ENCODE assay signal across 8 cellular contexts in the genomic region with DNA sequence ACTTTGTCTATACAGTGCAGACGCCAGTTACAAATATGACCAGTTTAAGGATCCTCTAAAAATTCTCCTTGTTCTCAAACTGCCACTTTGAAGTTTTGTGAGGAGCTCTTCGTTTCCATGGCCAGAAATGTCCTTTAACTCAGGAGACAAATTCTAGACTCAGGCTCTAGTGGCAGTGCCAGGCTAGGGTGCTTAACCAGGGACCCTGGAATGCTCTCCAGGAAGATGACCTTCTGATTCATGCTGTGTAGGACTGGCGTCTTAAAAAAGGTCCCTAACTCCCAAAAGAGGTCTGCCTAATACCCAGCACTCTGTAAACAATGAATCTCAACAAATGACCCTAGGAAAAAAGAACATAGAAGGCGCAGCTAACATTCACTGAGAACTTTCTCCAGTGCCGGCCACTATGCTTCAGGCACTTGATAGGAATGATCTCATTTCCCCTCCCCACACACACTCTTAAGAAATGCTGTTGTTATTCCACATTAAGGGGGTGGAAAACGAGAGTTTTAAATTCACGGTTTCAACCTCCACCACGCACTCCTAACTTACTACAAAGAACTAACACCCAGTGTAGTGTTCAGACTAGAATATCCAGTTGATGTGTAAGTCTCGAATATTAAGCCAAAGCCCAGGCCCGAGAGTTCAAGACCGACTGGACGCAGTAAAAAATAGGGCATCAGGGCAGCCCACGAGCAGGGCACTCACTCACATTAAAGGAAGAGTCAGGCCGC. TPM values are rescaled to one million over a fixed set of nuclear protein-coding genes. Genes with fewer than 3 reads are reported as not detected.
DNase-seq lines count a peak whose midpoint lies in the region; ATAC-seq, FAIRE-seq and TF ChIP-seq lines count a peak whose summit lies in the region.

No MANE protein-coding gene starts in this region.

- peak overlapping the region; percentile 98 for H3K4me3 Mint-ChIP-seq in activated T-helper 2 cell treated with anti-CD3 and anti-CD28 coated beads, Interferon-gamma antibody, Interleukin-2, Interleukin-4, amounts not matched to agents 10 μg/mL and 5 μg/mL and 100 μg/mL, durations not matched to agents 14 hours and 24 hours and 36 hours (ENCODE audit: low read depth)

- H3K27me3 Mint-ChIP-seq in activated T-helper 2 cell treated with anti-CD3 and anti-CD28 coated beads, Interferon-gamma antibody, Interleukin-2, Interleukin-4, amounts not matched to agents 10 μg/mL and 5 μg/mL and 100 μg/mL, durations not matched to agents 14 hours and 24 hours and 36 hours (ENCODE audit: low read depth): no peaks in the 10 kb centered on the region

- peak overlapping the region; percentile 87 for H3K4me3 ChIP-seq in skeletal muscle satellite cell (ENCODE audit: low read length)

- H3K36me3 Mint-ChIP-seq in activated T-helper 2 cell treated with anti-CD3 and anti-CD28 coated beads, Interferon-gamma antibody, Interleukin-2, Interleukin-4, amounts not matched to agents 10 μg/mL and 5 μg/mL and 100 μg/mL, durations not matched to agents 14 hours and 24 hours and 36 hours (ENCODE audit: low read depth): peaks cover 61% of the 10 kb centered on the region

- peak overlapping the region; percentile 94 for H3K9ac ChIP-seq in skeletal muscle satellite cell (ENCODE audit: low read depth, low read length)

- ATAC-seq in HG03097 (IDR thresholded peaks at IDR 0.05; ENCODE audit: low FRiP score, unreplicated experiment) (peak; percentile 18), HG03135 (IDR thresholded peaks at IDR 0.05; ENCODE audit: unreplicated experiment) (no peak)

- peaks cover 38% of the 10 kb centered on the region for H3K36me3 ChIP-seq in skeletal muscle satellite cell (ENCODE audit: insufficient read depth, low read length)

- intact Hi-C loops in activated T-helper 2 cell treated with anti-CD3 and anti-CD28 coated beads, Interferon-gamma antibody, Interleukin-2, Interleukin-4, amounts not matched to agents 10 μg/mL and 5 μg/mL and 100 μg/mL, durations not matched to agents 14 hours and 24 hours and 36 hours (cut with micrococcal nuclease): loop anchor here (1.0 to 2.0 kb wide), 5 partner anchors 12 to 50 kb away; partner anchors contain the start of genes TMEM179B, TMEM223, WDR74 and ZBTB3

- no peak for TF ChIP-seq POLR2A in GM12891 (IDR thresholded peaks at IDR 0.05; ENCODE audit: low read depth, low read length)

- DNase-seq in GM12891 (ENCODE audit: insufficient read length, low spot score) (no peak), hepatic stellate cell (ENCODE audit: low spot score) (peak; percentile 54), NCI-H2107 treated with DMSO at 0.1 percent for 48 hours (lab: John Stamatoyannopoulos, UW; ENCODE audit: unreplicated experiment) (no peak), SK-N-DZ (ENCODE audit: low spot score) (no peak)
- no peak for DNase-seq in activated T-helper 2 cell treated with anti-CD3 and anti-CD28 coated beads, Interferon-gamma antibody, Interleukin-2, Interleukin-4, amounts not matched to agents 10 μg/mL and 5 μg/mL and 100 μg/mL, durations not matched to agents 14 hours and 24 hours and 36 hours (ENCODE audit: low spot score)

- H3K27me3 ChIP-seq in skeletal muscle satellite cell (ENCODE audit: control insufficient read depth, insufficient read depth, low read length): no peaks in the 10 kb centered on the region

- H3K4me2 ChIP-seq in skeletal muscle satellite cell (ENCODE audit: low read length): peak overlapping the region; percentile 94

- no peaks in the 10 kb centered on the region for H3K9me3 Mint-ChIP-seq in activated T-helper 2 cell treated with anti-CD3 and anti-CD28 coated beads, Interferon-gamma antibody, Interleukin-2, Interleukin-4, amounts not matched to agents 10 μg/mL and 5 μg/mL and 100 μg/mL, durations not matched to agents 14 hours and 24 hours and 36 hours

- peaks cover 23% of the 10 kb centered on the region for H3K4me1 ChIP-seq in skeletal muscle satellite cell (ENCODE audit: control insufficient read depth, insufficient read depth, low read length)

- peaks cover 31% of the 10 kb centered on the region for H3K4me1 Mint-ChIP-seq in activated T-helper 2 cell treated with anti-CD3 and anti-CD28 coated beads, Interferon-gamma antibody, Interleukin-2, Interleukin-4, amounts not matched to agents 10 μg/mL and 5 μg/mL and 100 μg/mL, durations not matched to agents 14 hours and 24 hours and 36 hours (ENCODE audit: low read depth)

- peak; percentile 67 for FAIRE-seq in GM12891 (lab: Jason Lieb, UNC)

- no peaks in the 10 kb centered on the region for H3K9me3 ChIP-seq in skeletal muscle satellite cell (replicated peaks; ENCODE audit: low read length)

- peak overlapping the region; percentile 94 for H3K27ac Mint-ChIP-seq in activated T-helper 2 cell treated with anti-CD3 and anti-CD28 coated beads, Interferon-gamma antibody, Interleukin-2, Interleukin-4, amounts not matched to agents 10 μg/mL and 5 μg/mL and 100 μg/mL, durations not matched to agents 14 hours and 24 hours and 36 hours

TF ChIP-seq in GM12891, 5 proteins besides CTCF, POLR2A, EP300 and RAD21:
- TF ChIP-seq POLR2AphosphoS5 (IDR thresholded peaks at IDR 0.05; ENCODE audit: low read depth, low read length): no peak
- TF ChIP-seq SPI1 (IDR thresholded peaks at IDR 0.05; ENCODE audit: low read depth, low read length): no peak
- no peak for TF ChIP-seq POU2F2 (IDR thresholded peaks at IDR 0.05; ENCODE audit: low read depth, low read length)
- TF ChIP-seq TAF1 (IDR thresholded peaks at IDR 0.05; ENCODE audit: low read depth, low read length): no peak; the same call in 1 of the 2 replicates
- TF ChIP-seq PAX5 (IDR thresholded peaks at IDR 0.05; ENCODE audit: insufficient read depth, low read length, severe bottlenecking): no peak

RNA-seq across cellular contexts. Expression of gene NXF1, which starts 0.8 kb away (rescaled TPM):
- polyA plus RNA-seq in GM12891 (2012; ENCODE audit: low read depth, missing spikeins): 62.7 TPM
- total RNA-seq in activated T-helper 2 cell treated with anti-CD3 and anti-CD28 coated beads, Interferon-gamma antibody, Interleukin-2, Interleukin-4, amounts not matched to agents 10 μg/mL and 5 μg/mL and 100 μg/mL, durations not matched to agents 14 hours and 24 hours and 36 hours: 134 and 139 TPM in 2 replicates
- total RNA-seq in skeletal muscle satellite cell (2012; rRNA removed): 21.5 and 27.1 TPM in 2 replicates
- polyA plus RNA-seq in SK-N-DZ (2014; cell fraction: cytosol; rRNA removed): 25.1 and 25.8 TPM in 2 replicates
- polyA plus RNA-seq in SK-N-DZ (2014; cell fraction: nucleus; rRNA removed): 58.6 and 124 TPM in 2 replicates

RNA-seq across cellular contexts. Expression of gene TMEM223, which starts 12.7 kb away (rescaled TPM):
- 11.4 TPM for polyA plus RNA-seq in GM12891 (2012; ENCODE audit: low read depth, missing spikeins)
- 13.4 and 14.0 TPM in 2 replicates for total RNA-seq in activated T-helper 2 cell treated with anti-CD3 and anti-CD28 coated beads, Interferon-gamma antibody, Interleukin-2, Interleukin-4, amounts not matched to agents 10 μg/mL and 5 μg/mL and 100 μg/mL, durations not matched to agents 14 hours and 24 hours and 36 hours
- 17.0 and 19.5 TPM in 2 replicates for total RNA-seq in skeletal muscle satellite cell (2012; rRNA removed)
- polyA plus RNA-seq in SK-N-DZ (2014; cell fraction: cytosol; rRNA removed): 36.3 and 44.5 TPM in 2 replicates
- polyA plus RNA-seq in SK-N-DZ (2014; cell fraction: nucleus; rRNA removed): 35.3 and 42.2 TPM in 2 replicates

RNA-seq across cellular contexts. Expression of gene TMEM179B, which starts 17.3 kb away (rescaled TPM):
- polyA plus RNA-seq in GM12891 (2012; ENCODE audit: low read depth, missing spikeins): 25.1 TPM
- total RNA-seq in activated T-helper 2 cell treated with anti-CD3 and anti-CD28 coated beads, Interferon-gamma antibody, Interleukin-2, Interleukin-4, amounts not matched to agents 10 μg/mL and 5 μg/mL and 100 μg/mL, durations not matched to agents 14 hours and 24 hours and 36 hours: 34.6 and 35.9 TPM in 2 replicates
- 48.3 and 49.9 TPM in 2 replicates for total RNA-seq in skeletal muscle satellite cell (2012; rRNA removed)
- 38.2 and 56.2 TPM in 2 replicates for polyA plus RNA-seq in SK-N-DZ (2014; cell fraction: cytosol; rRNA removed)
- 22.3 and 23.4 TPM in 2 replicates for polyA plus RNA-seq in SK-N-DZ (2014; cell fraction: nucleus; rRNA removed)

RNA-seq across cellular contexts. Expression of gene STX5, which starts 27.4 kb away (rescaled TPM):
- polyA plus RNA-seq in GM12891 (2012; ENCODE audit: low read depth, missing spikeins): 30.5 TPM
- 37.4 and 41.9 TPM in 2 replicates for total RNA-seq in activated T-helper 2 cell treated with anti-CD3 and anti-CD28 coated beads, Interferon-gamma antibody, Interleukin-2, Interleukin-4, amounts not matched to agents 10 μg/mL and 5 μg/mL and 100 μg/mL, durations not matched to agents 14 hours and 24 hours and 36 hours
- total RNA-seq in skeletal muscle satellite cell (2012; rRNA removed): 21.0 and 29.1 TPM in 2 replicates
- polyA plus RNA-seq in SK-N-DZ (2014; cell fraction: cytosol; rRNA removed): 18.2 and 31.0 TPM in 2 replicates
- 17.6 and 25.3 TPM in 2 replicates for polyA plus RNA-seq in SK-N-DZ (2014; cell fraction: nucleus; rRNA removed)

RNA-seq across cellular contexts. Expression of gene TEX54, which starts 28.2 kb away (rescaled TPM):
- 0.42 TPM for polyA plus RNA-seq in GM12891 (2012; ENCODE audit: low read depth, missing spikeins)
- 1.2 TPM in 1 of 2 replicates, not detected in the other for total RNA-seq in activated T-helper 2 cell treated with anti-CD3 and anti-CD28 coated beads, Interferon-gamma antibody, Interleukin-2, Interleukin-4, amounts not matched to agents 10 μg/mL and 5 μg/mL and 100 μg/mL, durations not matched to agents 14 hours and 24 hours and 36 hours
- not detected in 2 replicates for total RNA-seq in skeletal muscle satellite cell (2012; rRNA removed)
- not detected in 2 replicates for polyA plus RNA-seq in SK-N-DZ (2014; cell fraction: cytosol; rRNA removed)
- not detected in 2 replicates for polyA plus RNA-seq in SK-N-DZ (2014; cell fraction: nucleus; rRNA removed)
